ENCODE assay signal across 8 cellular contexts in the genomic region with DNA sequence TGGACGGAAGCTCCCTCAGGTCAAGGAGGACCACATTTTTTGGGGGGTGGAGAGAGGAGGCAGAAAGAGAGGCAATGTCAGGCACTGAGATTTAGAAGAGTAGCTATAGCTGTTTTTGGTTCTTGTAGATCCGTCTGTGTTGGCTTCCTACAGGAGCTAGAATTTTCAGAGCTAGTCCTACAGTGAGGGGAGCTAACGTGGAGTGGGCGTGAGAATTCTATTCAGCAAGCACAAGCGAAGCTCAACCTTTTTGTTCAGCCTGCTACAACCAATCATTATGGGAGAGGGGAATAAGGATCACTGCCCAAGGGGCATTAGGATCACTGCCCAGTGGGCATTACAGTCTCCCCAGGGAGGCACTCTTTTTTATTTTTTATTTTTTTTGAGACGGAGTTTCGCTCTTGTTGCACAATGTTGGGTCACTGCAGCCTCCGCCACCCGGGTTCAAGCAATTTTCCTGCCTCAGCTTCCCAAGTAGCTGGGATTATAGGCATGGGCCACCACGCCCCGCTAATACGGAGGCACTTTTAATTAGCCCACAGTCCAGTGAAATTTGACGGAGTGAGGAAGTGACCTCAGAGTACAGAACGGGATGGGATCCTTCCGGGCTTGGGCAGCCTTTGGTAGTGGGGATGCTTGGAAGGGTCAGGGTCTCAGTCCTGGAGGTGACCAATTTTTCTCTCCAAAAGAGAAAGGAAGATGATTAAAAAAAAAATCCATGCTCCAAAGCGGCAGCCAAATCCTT. TPM values are rescaled to one million over a fixed set of nuclear protein-coding genes. Genes with fewer than 3 reads are reported as not detected.
A peak's percentile ranks its signal among the peaks of the same experiment; 100 is the strongest.
DNase-seq lines count a peak whose midpoint lies in the region; ATAC-seq and TF ChIP-seq lines count a peak whose summit lies in the region.

No MANE protein-coding gene starts in this region.

- peak overlapping the region; percentile 98 to 99 for H3K4me3 ChIP-seq in gastroesophageal sphincter
- H3K4me3 ChIP-seq in psoas muscle, result peak overlapping the region; percentile 81

- H3K4me1 ChIP-seq in gastroesophageal sphincter (peaks cover 0 to 42% (median 20%) of the 10 kb centered on the region in 3 donors), psoas muscle (peaks cover 33% of the 10 kb centered on the region)

- H3K36me3 ChIP-seq in gastroesophageal sphincter, result no peaks in the 10 kb centered on the region
- H3K36me3 ChIP-seq in psoas muscle (ENCODE audit: insufficient read depth in 1 of 2, low read depth in 1 of 2), result peaks cover 0 to 4% of the 10 kb centered on the region in 2 donors

- H3K9me3 Mint-ChIP-seq in stimulated activated naive CD8-positive, alpha-beta T cell treated with anti-CD3 and anti-CD28 coated beads, Interleukin-15, Interleukin-2, amounts not matched to agents 100 ng/mL and 50 ng/mL, for 24 hours, result no peaks in the 10 kb centered on the region
- no peaks in the 10 kb centered on the region for H3K9me3 Mint-ChIP-seq in WTC11

- peak overlapping the region; percentile 93 for H3K27ac Mint-ChIP-seq in stimulated activated naive CD8-positive, alpha-beta T cell treated with anti-CD3 and anti-CD28 coated beads, Interleukin-15, Interleukin-2, amounts not matched to agents 100 ng/mL and 50 ng/mL, for 24 hours
- peak overlapping the region; percentile 92 for H3K27ac Mint-ChIP-seq in WTC11

- H3K27ac ChIP-seq in gastroesophageal sphincter (peak overlapping the region; percentile 57 to 99 (median 97)), psoas muscle (peak overlapping the region; percentile 89)

- H3K27me3 Mint-ChIP-seq in stimulated activated naive CD8-positive, alpha-beta T cell treated with anti-CD3 and anti-CD28 coated beads, Interleukin-15, Interleukin-2, amounts not matched to agents 100 ng/mL and 50 ng/mL, for 24 hours, result no peaks in the 10 kb centered on the region
- H3K27me3 Mint-ChIP-seq in WTC11 (ENCODE audit: low read depth), result no peaks in the 10 kb centered on the region

- intact Hi-C loops in psoas muscle (cut with DNase I), result loop anchor here in 1 of 2 donors (5.0 kb wide), 2 partner anchors 124 to 199 kb away; no protein-coding TSS in a partner anchor

- peaks cover 41% of the 10 kb centered on the region for H3K4me1 Mint-ChIP-seq in stimulated activated naive CD8-positive, alpha-beta T cell treated with anti-CD3 and anti-CD28 coated beads, Interleukin-15, Interleukin-2, amounts not matched to agents 100 ng/mL and 50 ng/mL, for 24 hours (ENCODE audit: low read depth)
- peaks cover 39% of the 10 kb centered on the region for H3K4me1 Mint-ChIP-seq in WTC11

- 29 to 49% methylated on average over 4 to 8 of the region's 16 CpGs for WGBS in gastroesophageal sphincter (ENCODE audit: low coverage in 1 of 2), 2 donors
- 16 to 22% (median 20%) methylated on average over 16 of the region's 16 CpGs for whole genome bisulfite sequencing in psoas muscle, 3 donors

- peak overlapping the region; percentile 97 for H3K4me3 Mint-ChIP-seq in stimulated activated naive CD8-positive, alpha-beta T cell treated with anti-CD3 and anti-CD28 coated beads, Interleukin-15, Interleukin-2, amounts not matched to agents 100 ng/mL and 50 ng/mL, for 24 hours
- peak overlapping the region; percentile 84 for H3K4me3 Mint-ChIP-seq in WTC11

- no peak for TF ChIP-seq EP300 in gastroesophageal sphincter (IDR thresholded peaks at IDR 0.05)

- H3K36me3 Mint-ChIP-seq in stimulated activated naive CD8-positive, alpha-beta T cell treated with anti-CD3 and anti-CD28 coated beads, Interleukin-15, Interleukin-2, amounts not matched to agents 100 ng/mL and 50 ng/mL, for 24 hours (ENCODE audit: low read depth), result peaks cover 33% of the 10 kb centered on the region
- H3K36me3 Mint-ChIP-seq in WTC11, result peaks cover 25% of the 10 kb centered on the region

- CTCF ChIA-PET in WTC11 (lab: Charles Lee), result interaction anchor here (0.8 to 2.0 kb wide), 6 partner anchors 33 to 197 kb away, joined by 3 to 7 read pairs (median 3); no protein-coding TSS in a partner anchor

- no peaks in the 10 kb centered on the region for H3K9me3 ChIP-seq in gastroesophageal sphincter
- no peaks in the 10 kb centered on the region for H3K9me3 ChIP-seq in psoas muscle

- POLR2A ChIA-PET in WTC11 (lab: Charles Lee), result interaction anchor here (0.8 kb wide), 1 partner anchor 89 kb away, joined by 7 read pairs; no protein-coding TSS in a partner anchor

- H3K27me3 ChIP-seq in gastroesophageal sphincter (no peaks in the 10 kb centered on the region), psoas muscle (ENCODE audit: insufficient read depth in 3 of 3, low read length in 2 of 3) (no peaks in the 10 kb centered on the region)

- DNase-seq in stimulated activated naive CD8-positive, alpha-beta T cell treated with anti-CD3 and anti-CD28 coated beads, Interleukin-15, Interleukin-2, amounts not matched to agents 100 U/mL and 50 U/mL, for 24 hours, result no peak
- DNase-seq in WTC11 (ENCODE audit: low spot score) (no peak), psoas muscle (peak in 1 of 2 donors; percentile 27), islet precursor cell (no peak)

- TF ChIP-seq CTCF in WTC11 (IDR thresholded peaks at IDR 0.05) (no peak), gastroesophageal sphincter (IDR thresholded peaks at IDR 0.05) (no peak), psoas muscle (IDR thresholded peaks at IDR 0.05) (no peak)

- no peak for ATAC-seq in stimulated activated naive CD8-positive, alpha-beta T cell treated with anti-CD3 and anti-CD28 coated beads, Interleukin-15, Interleukin-2, amounts not matched to agents 100 U/mL and 50 U/mL, for 24 hours
- ATAC-seq in WTC11, result peak; percentile 0; the same call in 1 of the 2 replicates
- ATAC-seq in gastroesophageal sphincter, result no peak
- peak in 2 of 4 donors; percentile 13 to 22 for ATAC-seq in psoas muscle
- ATAC-seq in HG02798 (IDR thresholded peaks at IDR 0.05; ENCODE audit: poor library complexity, unreplicated experiment), result no peak
- ATAC-seq in GM19463 (IDR thresholded peaks at IDR 0.05; ENCODE audit: unreplicated experiment), result no peak

- no peak for TF ChIP-seq POLR2A in gastroesophageal sphincter (IDR thresholded peaks at IDR 0.05)

TF ChIP-seq in WTC11, 78 proteins besides CTCF, POLR2A, EP300 and RAD21:
- TF ChIP-seq ZNF396 (CRISPR knock-in tag; IDR thresholded peaks at IDR 0.05; ENCODE audit: borderline replicate concordance) (no peak), FOXK1 (CRISPR knock-in tag; IDR thresholded peaks at IDR 0.05) (no peak)
TF ChIP-seq in WTC11: peak in this region for 0.

RNA-seq across cellular contexts. Expression of gene PANK2, which starts 1.1 kb away (rescaled TPM):
- total RNA-seq in WTC11 (2021) (60.3 to 63.7 TPM (median 62.7 TPM) in 3 replicates), gastroesophageal sphincter (10 to 100 TPM; 49.0 to 58.1 (median 54.3) TPM), psoas muscle (10 to 100 TPM; 12.6 to 20.5 (median 17.3) TPM)
- polyA plus RNA-seq in psoas muscle, result 10 to 100 TPM in 2 of 3 donors, 1 to 10 TPM in 1; 9.7 to 32.9 (median 18.6) TPM

RNA-seq across cellular contexts. Expression of gene MAVS, which starts 41.4 kb away (rescaled TPM):
- 23.4 to 26.0 TPM (median 24.4 TPM) in 3 replicates for total RNA-seq in WTC11 (2021)
- 10 to 100 TPM; 28.5 to 50.0 (median 40.1) TPM for total RNA-seq in gastroesophageal sphincter
- 10 to 100 TPM; 49.7 to 61.3 (median 50.7) TPM for total RNA-seq in psoas muscle
- polyA plus RNA-seq in psoas muscle, result 10 to 100 TPM; 14.0 to 32.4 (median 19.2) TPM
